In the genomic region with DNA sequence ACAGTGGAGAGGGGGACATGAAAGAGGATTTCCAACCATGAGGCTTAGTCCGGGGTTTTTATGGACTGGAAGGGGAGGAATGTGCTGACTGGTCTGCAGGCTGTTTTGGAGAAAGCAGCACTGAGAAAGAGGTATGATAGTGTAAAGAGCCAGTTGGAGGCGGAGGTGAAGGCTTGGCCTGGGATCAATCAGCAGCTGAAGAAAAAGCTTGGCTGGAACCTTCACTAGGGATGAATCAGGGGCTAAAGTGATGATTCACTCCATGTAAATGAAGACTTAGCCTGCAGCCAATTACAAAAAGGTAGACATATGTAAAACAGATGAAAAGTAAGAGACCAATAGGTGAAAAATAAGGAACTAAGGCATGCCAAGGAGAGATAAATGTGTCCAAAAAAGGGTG, we compare ENCODE assay signal across 1 cellular context.
TF ChIP-seq lines count a peak whose summit lies in the region.

No MANE protein-coding gene starts in this region.

TF ChIP-seq in IMR-90, 13 proteins besides CTCF, POLR2A, EP300 and RAD21:
- TF ChIP-seq MAFK (IDR thresholded peaks at IDR 0.05; ENCODE audit: low read depth, low read length), result no peak
- TF ChIP-seq SMC3 (IDR thresholded peaks at IDR 0.05; ENCODE audit: low read depth, low read length), result no peak
- TF ChIP-seq, protein P1, sequence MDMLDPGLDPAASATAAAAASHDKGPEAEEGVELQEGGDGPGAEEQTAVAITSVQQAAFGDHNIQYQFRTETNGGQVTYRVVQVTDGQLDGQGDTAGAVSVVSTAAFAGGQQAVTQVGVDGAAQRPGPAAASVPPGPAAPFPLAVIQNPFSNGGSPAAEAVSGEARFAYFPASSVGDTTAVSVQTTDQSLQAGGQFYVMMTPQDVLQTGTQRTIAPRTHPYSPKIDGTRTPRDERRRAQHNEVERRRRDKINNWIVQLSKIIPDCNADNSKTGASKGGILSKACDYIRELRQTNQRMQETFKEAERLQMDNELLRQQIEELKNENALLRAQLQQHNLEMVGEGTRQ (IDR thresholded peaks at IDR 0.05; ENCODE audit: low read depth, low read length), result no peak
- TF ChIP-seq FOS (IDR thresholded peaks at IDR 0.05; ENCODE audit: low read depth, low read length), result no peak
- no peak for TF ChIP-seq RFX5 (IDR thresholded peaks at IDR 0.05; ENCODE audit: low read depth, low read length)
- no peak for TF ChIP-seq MXI1 (IDR thresholded peaks at IDR 0.05; ENCODE audit: borderline replicate concordance, low read depth, low read length)
- TF ChIP-seq, protein P2, sequence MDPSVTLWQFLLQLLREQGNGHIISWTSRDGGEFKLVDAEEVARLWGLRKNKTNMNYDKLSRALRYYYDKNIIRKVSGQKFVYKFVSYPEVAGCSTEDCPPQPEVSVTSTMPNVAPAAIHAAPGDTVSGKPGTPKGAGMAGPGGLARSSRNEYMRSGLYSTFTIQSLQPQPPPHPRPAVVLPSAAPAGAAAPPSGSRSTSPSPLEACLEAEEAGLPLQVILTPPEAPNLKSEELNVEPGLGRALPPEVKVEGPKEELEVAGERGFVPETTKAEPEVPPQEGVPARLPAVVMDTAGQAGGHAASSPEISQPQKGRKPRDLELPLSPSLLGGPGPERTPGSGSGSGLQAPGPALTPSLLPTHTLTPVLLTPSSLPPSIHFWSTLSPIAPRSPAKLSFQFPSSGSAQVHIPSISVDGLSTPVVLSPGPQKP (IDR thresholded peaks at IDR 0.05; ENCODE audit: borderline replicate concordance, low read depth, low read length), result no peak
TF ChIP-seq in IMR-90: peak in this region for 0.
